ENCODE assay signal across 11 cellular contexts in the genomic region with DNA sequence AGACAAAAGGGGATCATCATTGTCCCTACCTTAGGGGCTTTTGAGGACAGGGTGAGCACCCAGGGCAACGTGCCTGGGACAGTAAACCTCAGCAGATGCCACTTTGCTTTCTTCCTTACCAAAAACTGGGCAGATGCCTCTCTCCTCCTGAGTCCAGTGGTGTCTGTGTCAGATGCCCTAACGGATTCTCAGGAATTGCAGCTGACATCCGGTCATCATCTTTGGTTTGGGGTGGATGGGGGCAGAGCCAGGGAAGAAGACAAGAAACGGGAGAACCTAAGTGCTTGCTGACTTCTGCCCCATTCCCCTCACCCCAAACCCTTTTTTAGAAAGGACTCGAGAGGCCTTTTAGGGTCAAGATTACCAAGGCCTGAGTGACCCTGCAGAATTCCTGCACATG.
DNase-seq lines count a peak whose midpoint lies in the region; ATAC-seq, FAIRE-seq and TF ChIP-seq lines count a peak whose summit lies in the region.
"Had no signal": no experiment of that assay in that cellular context is flagged by ENCODE, and none has a peak within 500 bp of the region (broad histone marks: within the 10 kb centered on the region; RNA-seq: fewer than 3 reads in every experiment).

No MANE protein-coding gene starts in this region.

- H3K9me3 ChIP-seq in OCI-LY1 (ENCODE audit: low read length) (no peaks in the 10 kb centered on the region), breast epithelium (no peaks in the 10 kb centered on the region), ovary (no peaks in the 10 kb centered on the region)

- no peak for TF ChIP-seq CTCF in OCI-LY1 (IDR thresholded peaks at IDR 0.05; ENCODE audit: low read length)
- TF ChIP-seq CTCF in breast epithelium (IDR thresholded peaks at IDR 0.05), result no peak
- TF ChIP-seq CTCF in ovary (IDR thresholded peaks at IDR 0.05), result no peak

- WGBS in ovary, 3 donors, result 80 to 87% (median 84%) methylated on average over 5 of the region's 5 CpGs

- H3K36me3 ChIP-seq in OCI-LY1 (ENCODE audit: insufficient read depth, low read length) (peaks cover 21% of the 10 kb centered on the region; the same call in 1 of the 2 replicates), breast epithelium (no peaks in the 10 kb centered on the region), ovary (no peaks in the 10 kb centered on the region)

- H2AFZ ChIP-seq in OCI-LY1 (ENCODE audit: low read length), result no peak overlapping the region

- DNase-seq in GM12891 (ENCODE audit: insufficient read length, low spot score) (no peak), breast epithelium (ENCODE audit: low spot score in 2 of 2) (no peak), ovary (no peak)
- DNase-seq: activated gamma-delta T cell, NCI-H2227 treated with DMSO at 0.1 percent for 48 hours had no signal

- peaks cover 47% of the 10 kb centered on the region for H3K79me2 ChIP-seq in OCI-LY1 (ENCODE audit: insufficient read depth, low read length)

- intact Hi-C loops in breast epithelium (cut with DNase I; ENCODE audit: low total_unique reads) (no loop called here), ovary (cut with DNase I) (loop anchor here in 1 of 4 donors (10.0 kb wide), 1 partner anchor 231 kb away; no protein-coding TSS in a partner anchor)

- peak; percentile 16 for FAIRE-seq in GM12891 (lab: Jason Lieb, UNC)
- FAIRE-seq: kidney had no signal

- no peak for ATAC-seq in HG03520 (IDR thresholded peaks at IDR 0.05; ENCODE audit: unreplicated experiment)
- ATAC-seq in HG03045 (IDR thresholded peaks at IDR 0.05; ENCODE audit: unreplicated experiment), result no peak
- ATAC-seq in GM21576 (IDR thresholded peaks at IDR 0.05; ENCODE audit: unreplicated experiment), result no peak
- ATAC-seq: sciatic nerve had no signal

- no peaks in the 10 kb centered on the region for H3K9me2 ChIP-seq in OCI-LY1 (ENCODE audit: low read depth, low read length)

- no peaks in the 10 kb centered on the region for H4K20me1 ChIP-seq in OCI-LY1 (ENCODE audit: insufficient read depth, low read length)

- no peaks in the 10 kb centered on the region for H3F3A ChIP-seq in OCI-LY1 (ENCODE audit: insufficient read depth, low read length)

- H3K4me1 ChIP-seq in OCI-LY1 (ENCODE audit: insufficient read depth, low read length, severe bottlenecking) (peaks cover 100% of the 10 kb centered on the region), breast epithelium (peaks cover 8 to 39% of the 10 kb centered on the region in 2 donors), ovary (ENCODE audit: insufficient read depth) (peaks cover 38% of the 10 kb centered on the region)

- TF ChIP-seq POLR2A in GM12891 (IDR thresholded peaks at IDR 0.05; ENCODE audit: low read depth, low read length), result no peak
- TF ChIP-seq POLR2A in breast epithelium (IDR thresholded peaks at IDR 0.05), result no peak
- TF ChIP-seq POLR2A in ovary (IDR thresholded peaks at IDR 0.05), result no peak

- H3K27ac ChIP-seq in OCI-LY1 (ENCODE audit: low read depth, low read length, poor library complexity, severe bottlenecking) (peak overlapping the region; percentile 97), breast epithelium (peak overlapping the region; percentile 67 to 78), ovary (peak overlapping the region; percentile 57 to 68)

- TF ChIP-seq EP300 in ovary (IDR thresholded peaks at IDR 0.05), result no peak

- H3K4me3 ChIP-seq in OCI-LY1 (ENCODE audit: low read depth, low read length, poor library complexity, severe bottlenecking), result peak overlapping the region; percentile 66
- H3K4me3 ChIP-seq in breast epithelium, result no peak overlapping the region
- no peak overlapping the region for H3K4me3 ChIP-seq in ovary

- H3K9ac ChIP-seq in OCI-LY1 (ENCODE audit: low read length), result peak overlapping the region; percentile 87

- H3K27me3 ChIP-seq in OCI-LY1 (ENCODE audit: insufficient read depth, low read length) (no peaks in the 10 kb centered on the region), breast epithelium (no peaks in the 10 kb centered on the region), ovary (no peaks in the 10 kb centered on the region)

- H3K4me2 ChIP-seq in OCI-LY1 (ENCODE audit: low read length), result peak overlapping the region; percentile 78

TF ChIP-seq in GM12891, 5 proteins besides CTCF, POLR2A, EP300 and RAD21:
- TF ChIP-seq TAF1 (IDR thresholded peaks at IDR 0.05; ENCODE audit: low read depth, low read length) (no peak), POU2F2 (IDR thresholded peaks at IDR 0.05; ENCODE audit: low read depth, low read length) (no peak), SPI1 (IDR thresholded peaks at IDR 0.05; ENCODE audit: low read depth, low read length) (no peak), PAX5 (IDR thresholded peaks at IDR 0.05; ENCODE audit: insufficient read depth, low read length, severe bottlenecking) (no peak), POLR2AphosphoS5 (IDR thresholded peaks at IDR 0.05; ENCODE audit: low read depth, low read length) (no peak)
